ENCODE assay signal across 8 cellular contexts in the genomic region with DNA sequence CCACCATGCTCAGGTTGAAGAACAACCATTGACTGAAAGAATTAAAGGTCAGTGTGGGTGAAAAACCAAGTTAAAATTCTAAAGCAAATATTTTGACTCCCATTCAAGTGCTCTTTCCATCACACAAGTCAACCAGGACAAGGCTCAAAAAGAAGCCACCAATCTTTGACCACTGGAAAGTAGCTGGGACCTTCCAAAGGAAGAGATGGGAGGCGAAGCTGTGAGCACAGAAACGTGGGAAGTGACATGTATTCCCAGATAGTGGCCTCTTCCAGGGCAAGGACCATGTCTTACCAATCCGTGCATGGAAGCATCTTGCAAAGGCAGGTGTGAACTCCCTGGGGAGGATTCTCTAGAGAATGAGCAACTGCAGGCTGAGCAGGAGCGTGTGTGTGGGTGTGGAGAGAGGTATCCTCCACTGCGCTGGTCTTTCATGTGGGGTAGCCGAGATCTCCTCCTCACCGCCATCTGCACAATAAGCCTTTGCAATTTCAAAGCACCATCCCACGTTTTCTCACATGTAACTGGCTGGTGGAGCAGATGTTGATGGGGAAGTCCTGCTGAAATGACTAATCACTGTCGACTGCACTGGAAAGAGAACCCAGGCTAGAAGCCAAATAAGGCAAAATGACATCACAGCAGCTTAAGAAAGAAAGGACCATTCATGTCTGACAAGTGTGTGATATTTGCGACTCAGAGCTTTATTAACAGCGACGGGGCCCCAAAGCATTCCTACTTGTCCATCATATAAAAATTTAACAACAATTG.
A peak's percentile ranks its signal among the peaks of the same experiment; 100 is the strongest.
DNase-seq lines count a peak whose midpoint lies in the region; ATAC-seq and TF ChIP-seq lines count a peak whose summit lies in the region.

No MANE protein-coding gene starts in this region.

- H3K4me3 ChIP-seq in heart left ventricle: no peak overlapping the region
- no peak overlapping the region for H3K4me3 ChIP-seq in right atrium auricular region
- no peak overlapping the region for H3K4me3 ChIP-seq in RWPE2 (ENCODE audit: severe bottlenecking)
- no peak overlapping the region for H3K4me3 ChIP-seq in choroid plexus epithelial cell (ENCODE audit: low read depth, low read length)

- H3K36me3 ChIP-seq in heart left ventricle: no peaks in the 10 kb centered on the region
- H3K36me3 ChIP-seq in right atrium auricular region: no peaks in the 10 kb centered on the region
- H3K36me3 ChIP-seq in RWPE2 (ENCODE audit: low read depth): no peaks in the 10 kb centered on the region

- TF ChIP-seq POLR2A in heart left ventricle (IDR thresholded peaks at IDR 0.05): no peak

- DNase-seq in heart left ventricle: no peak
- no peak for DNase-seq in right atrium auricular region (ENCODE audit: low spot score)
- no peak for DNase-seq in RWPE2 (ENCODE audit: low spot score)
- DNase-seq in choroid plexus epithelial cell (ENCODE audit: low read depth): peak; percentile 72
- DNase-seq in stimulated activated CD8-positive, alpha-beta memory T cell treated with anti-CD3 and anti-CD28 coated beads, Interleukin-15, amount 100 ng/mL, for 4 hours (ENCODE audit: low read depth in 2 of 2): peak; percentile 24 to 50
- DNase-seq in NCI-H146 treated with DMSO at 0.1 percent for 48 hours (lab: John Stamatoyannopoulos, UW; ENCODE audit: unreplicated experiment): no peak
- DNase-seq in amniotic stem cell (lab: John Stamatoyannopoulos, UW): no peak

- H3K9me3 ChIP-seq in heart left ventricle: peaks cover 0 to 5% (median 0%) of the 10 kb centered on the region in 12 donors
- H3K9me3 ChIP-seq in right atrium auricular region: no peaks in the 10 kb centered on the region
- H3K9me3 ChIP-seq in RWPE2 (ENCODE audit: severe bottlenecking): no peaks in the 10 kb centered on the region

- H3K4me1 ChIP-seq in heart left ventricle (peaks cover 0 to 30% (median 15%) of the 10 kb centered on the region in 12 donors), right atrium auricular region (peaks cover 0 to 16% of the 10 kb centered on the region in 2 donors), RWPE2 (ENCODE audit: insufficient read depth, poor library complexity, severe bottlenecking) (peaks cover 10% of the 10 kb centered on the region)

- no peak overlapping the region for H3K27ac ChIP-seq in heart left ventricle
- H3K27ac ChIP-seq in right atrium auricular region: no peak overlapping the region
- H3K27ac ChIP-seq in RWPE2 (ENCODE audit: poor library complexity, severe bottlenecking): no peak overlapping the region

- H3K27me3 ChIP-seq in heart left ventricle: no peaks in the 10 kb centered on the region
- H3K27me3 ChIP-seq in right atrium auricular region: no peaks in the 10 kb centered on the region
- no peaks in the 10 kb centered on the region for H3K27me3 ChIP-seq in RWPE2 (ENCODE audit: insufficient read depth, poor library complexity, severe bottlenecking)

- ATAC-seq in heart left ventricle (peak in 3 of 4 donors; percentile 21 to 45 (median 21)), HG03039 (IDR thresholded peaks at IDR 0.05; ENCODE audit: unreplicated experiment) (peak; percentile 94), RWPE2 (ENCODE audit: low read depth) (peak; percentile 32; the same call in 1 of the 3 replicates)

- 71 to 76% (median 73%) methylated on average over 12 of the region's 12 CpGs for WGBS in heart left ventricle, 4 donors

- no peak for TF ChIP-seq CTCF in heart left ventricle (IDR thresholded peaks at IDR 0.05)
- TF ChIP-seq CTCF in right atrium auricular region (IDR thresholded peaks at IDR 0.05): no peak
- TF ChIP-seq CTCF in RWPE2 (IDR thresholded peaks at IDR 0.05; ENCODE audit: poor library complexity, severe bottlenecking): no peak
- TF ChIP-seq CTCF in choroid plexus epithelial cell (conservative IDR thresholded peaks at IDR 0.05; ENCODE audit: low read depth, low read length): no peak

- intact Hi-C loops in heart left ventricle (cut with DNase I): loop anchor here in 2 of 10 donors (10.0 kb wide), 2 partner anchors 194 to 316 kb away; no protein-coding TSS in a partner anchor

Comparison
In these comparisons a context has a peak if more than half of its experiments do, and no peak if none do; other contexts are left out.
1. ATAC-seq: peak in every context shown above with its lines; median percentile 94 in HG03039; 32 in RWPE2; 21 in heart left ventricle.
2. DNase-seq: peak in choroid plexus epithelial cell (single experiment) and stimulated activated CD8-positive, alpha-beta memory T cell treated with anti-CD3 and anti-CD28 coated beads, Interleukin-15, amount 100 ng/mL, for 4 hours (2 of 2); none in heart left ventricle (0 of 5), right atrium auricular region (single experiment), RWPE2 (single experiment), NCI-H146 treated with DMSO at 0.1 percent for 48 hours (single experiment) and amniotic stem cell (single experiment).